Comparison of ENCODE assay signal across 17 cellular contexts in the genomic region with DNA sequence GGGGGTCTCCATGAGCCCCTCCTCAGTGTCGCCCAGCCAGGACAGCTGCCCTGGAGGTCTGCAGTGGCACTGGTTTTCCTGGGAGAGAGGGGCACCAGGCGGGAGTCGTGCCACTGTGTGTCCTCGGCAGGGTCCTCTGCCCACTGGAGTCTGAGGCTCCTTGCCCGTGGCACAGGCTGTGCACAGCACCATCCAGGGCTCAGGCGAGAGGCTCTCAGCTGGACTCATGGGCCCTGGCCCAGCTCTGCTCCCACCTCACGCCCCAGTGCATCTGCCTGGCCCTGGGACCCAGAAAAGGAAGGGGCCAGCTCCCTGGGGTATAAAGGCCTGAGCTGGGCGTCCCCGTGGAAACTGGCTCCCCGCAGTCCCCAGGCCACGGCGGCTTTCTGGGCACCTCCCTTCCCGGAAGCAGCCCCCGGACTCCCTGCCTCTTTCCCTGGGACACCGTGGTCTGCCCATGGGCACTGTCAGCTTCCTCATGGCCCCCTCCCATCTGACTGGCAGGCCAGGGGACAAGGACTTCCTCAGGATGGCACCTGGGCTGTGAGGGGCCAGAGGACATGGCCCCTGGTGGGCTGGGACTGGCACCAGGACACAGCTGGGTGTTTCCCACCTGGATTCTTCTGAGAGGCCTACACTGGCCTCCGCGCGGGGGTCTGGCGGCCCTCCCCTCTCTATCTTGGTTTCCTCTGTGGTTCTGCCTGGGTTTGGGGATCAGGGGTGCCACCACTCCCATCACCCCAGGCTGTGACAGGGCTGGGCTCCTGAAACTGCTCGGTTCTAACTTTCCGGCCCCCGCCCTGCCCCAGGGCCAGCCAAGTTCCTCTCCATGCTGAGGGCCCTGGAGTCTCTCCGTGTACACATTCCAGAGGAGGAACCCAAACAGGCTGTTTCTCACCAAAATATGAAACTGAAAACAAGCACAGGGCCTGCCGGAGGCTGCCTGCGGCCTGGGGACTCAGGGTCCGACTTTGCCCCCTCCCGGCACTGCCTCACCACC. TPM values are rescaled to one million over a fixed set of nuclear protein-coding genes. Genes with fewer than 3 reads are reported as not detected.
"Had no signal": no experiment of that assay in that cellular context is flagged by ENCODE, and none has a peak within 500 bp of the region (broad histone marks: within the 10 kb centered on the region; RNA-seq: fewer than 3 reads in every experiment).

No MANE protein-coding gene starts in this region.

- DNase-seq: activated CD4-positive, alpha-beta T cell treated with anti-CD3 and anti-CD28 coated beads, Interleukin-2, amount 50 U/mL, for 1 hour; activated CD4-positive, CD25-positive, alpha-beta regulatory T cell; amniotic stem cell; effector memory CD8-positive, alpha-beta T cell; immature natural killer cell; occipital lobe; stimulated activated CD4-positive, alpha-beta T cell treated with anti-CD3 and anti-CD28 coated beads, Interleukin-4, amount 100 ng/mL, for 1 hour; stimulated activated naive CD8-positive, alpha-beta T cell treated with anti-CD3 and anti-CD28 coated beads, Interleukin-15, amount 100 ng/mL, for 72 hours had no signal

- H3K4me3 Mint-ChIP-seq: activated naive CD4-positive, alpha-beta T cell treated with anti-CD3 and anti-CD28 coated beads, Interleukin-2, amount 50 U/mL, for 24 hours; brain; central memory CD8-positive, alpha-beta T cell; dendritic cell treated with granulocyte-macrophage colony-stimulating factor and Interleukin-4, amounts not matched to agents 40 ng/mL and 50 ng/mL, for 4 days; effector memory CD8-positive, alpha-beta T cell; immature natural killer cell; natural killer cell treated with Interleukin-12 subunit alpha and Interleukin-12 subunit beta and Interleukin-15 and Interleukin-18, amount 100 ng/mL, for 72 hours; stimulated activated naive CD8-positive, alpha-beta T cell treated with anti-CD3 and anti-CD28 coated beads, Interleukin-15, amount 100 ng/mL, for 72 hours; T-helper 1 cell treated with Interleukin-12 subunit alpha and Interleukin-12 subunit beta and Interleukin-4 antibody, amounts not matched to agents 30 μg/mL and 1 μg/mL, for 36 hours had no signal

- H3K9me3 ChIP-seq: thoracic aorta had no signal

- H3K9me3 Mint-ChIP-seq: activated naive CD4-positive, alpha-beta T cell treated with anti-CD3 and anti-CD28 coated beads, Interleukin-2, amount 50 U/mL, for 24 hours; activated T-helper 2 cell treated with anti-CD3 and anti-CD28 coated beads, Interferon-gamma antibody, Interleukin-2, Interleukin-4, amounts not matched to agents 10 μg/mL and 5 μg/mL and 100 μg/mL, durations not matched to agents 14 hours and 24 hours and 36 hours; central memory CD8-positive, alpha-beta T cell; dendritic cell treated with granulocyte-macrophage colony-stimulating factor and Interleukin-4, amounts not matched to agents 40 ng/mL and 50 ng/mL, for 4 days; effector memory CD8-positive, alpha-beta T cell; immature natural killer cell; natural killer cell treated with Interleukin-12 subunit alpha and Interleukin-12 subunit beta and Interleukin-15 and Interleukin-18, amount 100 ng/mL, for 72 hours; stimulated activated naive CD8-positive, alpha-beta T cell treated with anti-CD3 and anti-CD28 coated beads, Interleukin-15, amount 100 ng/mL, for 72 hours; T-helper 1 cell treated with Interleukin-12 subunit alpha and Interleukin-12 subunit beta and Interleukin-4 antibody, amounts not matched to agents 30 μg/mL and 1 μg/mL, for 36 hours had no signal

- H3K27ac Mint-ChIP-seq: activated naive CD4-positive, alpha-beta T cell treated with anti-CD3 and anti-CD28 coated beads, Interleukin-2, amount 50 U/mL, for 24 hours; activated T-helper 2 cell treated with anti-CD3 and anti-CD28 coated beads, Interferon-gamma antibody, Interleukin-2, Interleukin-4, amounts not matched to agents 10 μg/mL and 5 μg/mL and 100 μg/mL, durations not matched to agents 14 hours and 24 hours and 36 hours; brain; dendritic cell treated with granulocyte-macrophage colony-stimulating factor and Interleukin-4, amounts not matched to agents 40 ng/mL and 50 ng/mL, for 4 days; immature natural killer cell; natural killer cell treated with Interleukin-12 subunit alpha and Interleukin-12 subunit beta and Interleukin-15 and Interleukin-18, amount 100 ng/mL, for 72 hours; stimulated activated naive CD8-positive, alpha-beta T cell treated with anti-CD3 and anti-CD28 coated beads, Interleukin-15, amount 100 ng/mL, for 72 hours; T-helper 1 cell treated with Interleukin-12 subunit alpha and Interleukin-12 subunit beta and Interleukin-4 antibody, amounts not matched to agents 30 μg/mL and 1 μg/mL, for 36 hours had no signal

- H3K27ac ChIP-seq: thoracic aorta had no signal

- H3K4me1 Mint-ChIP-seq: activated naive CD4-positive, alpha-beta T cell treated with anti-CD3 and anti-CD28 coated beads, Interleukin-2, amount 50 U/mL, for 24 hours; central memory CD8-positive, alpha-beta T cell; immature natural killer cell; stimulated activated naive CD8-positive, alpha-beta T cell treated with anti-CD3 and anti-CD28 coated beads, Interleukin-15, amount 100 ng/mL, for 72 hours had no signal

- H3K4me3 ChIP-seq: thoracic aorta had no signal

- H3K36me3 Mint-ChIP-seq: activated naive CD4-positive, alpha-beta T cell treated with anti-CD3 and anti-CD28 coated beads, Interleukin-2, amount 50 U/mL, for 24 hours; brain; immature natural killer cell; natural killer cell treated with Interleukin-12 subunit alpha and Interleukin-12 subunit beta and Interleukin-15 and Interleukin-18, amount 100 ng/mL, for 72 hours had no signal

- H3K36me3 ChIP-seq: thoracic aorta had no signal

- ATAC-seq: effector memory CD8-positive, alpha-beta T cell; stimulated activated naive CD8-positive, alpha-beta T cell treated with anti-CD3 and anti-CD28 coated beads, Interleukin-15, amount 100 ng/mL, for 72 hours had no signal

RNA-seq across cellular contexts. Expression of gene FOXL3, which starts 5.5 kb away (rescaled TPM):
- total RNA-seq: activated T-helper 2 cell treated with anti-CD3 and anti-CD28 coated beads, Interferon-gamma antibody, Interleukin-2, Interleukin-4, amounts not matched to agents 10 μg/mL and 5 μg/mL and 100 μg/mL, durations not matched to agents 14 hours and 24 hours and 36 hours; epithelial cell of proximal tubule; natural killer cell treated with Interleukin-12 subunit alpha and Interleukin-12 subunit beta and Interleukin-15 and Interleukin-18, amount 100 ng/mL, for 72 hours; occipital lobe; thoracic aorta had no signal
- polyA plus RNA-seq: immature natural killer cell had no signal
